28 cellular contexts compared by ENCODE assay signal in genomic region chr6:6386010-6386409, GRCh38.
DNase-seq lines count a peak whose midpoint lies in the region; ATAC-seq, FAIRE-seq and TF ChIP-seq lines count a peak whose summit lies in the region.
"Had no signal": no experiment of that assay in that cellular context is flagged by ENCODE, and none has a peak within 500 bp of the region (broad histone marks: within the 10 kb centered on the region; RNA-seq: fewer than 3 reads in every experiment).

No MANE protein-coding gene starts in this region.

- no peak overlapping the region for H3K4me2 ChIP-seq in HepG2 (ENCODE audit: low read depth, low read length)

- H3K79me2 ChIP-seq in HepG2 (ENCODE audit: insufficient read depth, low read length) = no peaks in the 10 kb centered on the region

- 53% methylated on average over 4 of the region's 4 CpGs for WGBS in right lobe of liver (ENCODE audit: insufficient coverage, low coverage, low lambda C conversion rate, missing lambda C conversion rate)
- 13% methylated on average over 4 of the region's 4 CpGs for WGBS in HepG2 (ENCODE audit: low lambda C conversion rate)

- H3K4me1 ChIP-seq in right lobe of liver (no peaks in the 10 kb centered on the region), HepG2 (ENCODE audit: insufficient read depth, low read length) (no peaks in the 10 kb centered on the region), upper lobe of right lung (no peaks in the 10 kb centered on the region)
- H3K4me1 ChIP-seq: prostate gland had no signal

- no peak for TF ChIP-seq RAD21 in HepG2 (CRISPR knock-in tag; IDR thresholded peaks at IDR 0.05)

- H3K4me3 ChIP-seq in right lobe of liver = no peak overlapping the region
- H3K4me3 ChIP-seq in HepG2 (replicated peaks in 1 of 3; ENCODE audit: insufficient read depth in 1 of 3, low read depth in 2 of 3, low read length in 3 of 3) = no peak overlapping the region
- no peak overlapping the region for H3K4me3 ChIP-seq in upper lobe of right lung
- H3K4me3 ChIP-seq: prostate gland, suprapubic skin had no signal

- no TSS peak for BruUV-seq in HepG2 (replicated peaks; lab: Mats Ljungman, UMichigan)

- H3K27ac Mint-ChIP-seq in endothelial cell (ENCODE audit: unreplicated experiment) = no peak overlapping the region
- H3K27ac Mint-ChIP-seq: activated naive CD8-positive, alpha-beta T cell; activated T-helper 1 cell treated with anti-CD3 and anti-CD28 coated beads, Interleukin-12 subunit alpha, Interleukin-12 subunit beta, Interleukin-2, Interleukin-4 antibody, amounts not matched to agents 30 ng/mL and 10 ng/mL and 1 ng/mL, durations not matched to agents 14 hours and 24 hours and 36 hours; brain; CD4-positive, CD25-positive, alpha-beta regulatory T cell; mesothelial cell of epicardium; nephron progenitor cell had no signal

- peak in 3 of 4 donors; percentile 38 to 69 (median 56) for ATAC-seq in right lobe of liver
- no peak for ATAC-seq in HepG2
- ATAC-seq in upper lobe of right lung = peak; percentile 83
- ATAC-seq in HG02870 (IDR thresholded peaks at IDR 0.05; ENCODE audit: unreplicated experiment) = no peak
- ATAC-seq: activated CD4-positive, CD25-positive, alpha-beta regulatory T cell treated with anti-CD3 and anti-CD28 coated beads, Interleukin-2, amount 50 U/mL, for 24 hours had no signal

- no peaks in the 10 kb centered on the region for H4K20me1 ChIP-seq in HepG2 (ENCODE audit: insufficient read depth, low read length)

- TF ChIP-seq POLR2A in right lobe of liver (IDR thresholded peaks at IDR 0.05) (no peak), HepG2 (IDR thresholded peaks at IDR 0.05; ENCODE audit: insufficient read depth in 1 of 2, low read depth in 2 of 2, low read length in 2 of 2) (no peak)

- H3K27ac ChIP-seq in right lobe of liver = no peak overlapping the region
- H3K27ac ChIP-seq in HepG2 (ENCODE audit: extremely low read length, insufficient read depth, low read length) = no peak overlapping the region
- H3K27ac ChIP-seq in RWPE1 = no peak overlapping the region
- no peak overlapping the region for H3K27ac ChIP-seq in upper lobe of right lung
- H3K27ac ChIP-seq: epithelial cell of prostate, prostate gland, suprapubic skin had no signal

- H3K36me3 ChIP-seq in right lobe of liver (no peaks in the 10 kb centered on the region), HepG2 (replicated peaks in 1 of 2; ENCODE audit: control insufficient read depth in 1 of 2, insufficient read depth in 2 of 2, low read length in 2 of 2) (no peaks in the 10 kb centered on the region), upper lobe of right lung (no peaks in the 10 kb centered on the region)
- H3K36me3 ChIP-seq: prostate gland, suprapubic skin had no signal

- no peak for FAIRE-seq in HepG2 (lab: Jason Lieb, UNC)
- FAIRE-seq: GM19239, H1, kidney had no signal

- peaks cover 4% of the 10 kb centered on the region for H3K36me3 Mint-ChIP-seq in endothelial cell (ENCODE audit: low read depth, unreplicated experiment)
- H3K36me3 Mint-ChIP-seq: activated naive CD8-positive, alpha-beta T cell; brain; CD4-positive, CD25-positive, alpha-beta regulatory T cell; mesothelial cell of epicardium had no signal

- in situ Hi-C loops in HepG2 (cut with HindIII; ENCODE audit: extremely low pct_ligation_motif_present, low pct_unique_long_range_greater_than_20kb) = no loop called here

- TF ChIP-seq EP300 in HepG2 (IDR thresholded peaks at IDR 0.05; ENCODE audit: low read depth in 2 of 2, low read length in 2 of 2) (no peak), HepG2 (CRISPR knock-in tag; IDR thresholded peaks at IDR 0.05; ENCODE audit: borderline replicate concordance) (no peak)

- DNase-seq in right lobe of liver = no peak
- DNase-seq in HepG2 (ENCODE audit: low spot score) = no peak
- peak; percentile 4 for DNase-seq in RWPE1 (ENCODE audit: low spot score)
- DNase-seq in endothelial cell (ENCODE audit: low spot score) = peak; percentile 5
- no peak for DNase-seq in upper lobe of right lung
- DNase-seq in SHP77 treated with DMSO at 0.1 percent for 48 hours (lab: John Stamatoyannopoulos, UW) = no peak
- DNase-seq in NCI-H774 (lab: John Stamatoyannopoulos, UW) = no peak
- DNase-seq: CD4-positive, CD25-positive, alpha-beta regulatory T cell; DMS 273 treated with DMSO at 0.1 percent for 48 hours; foreskin melanocyte; GDM1; kidney; NCI-H187; NCI-H2227 treated with DMSO at 0.1 percent for 48 hours; nephron progenitor cell; stimulated activated CD4-positive, alpha-beta T cell treated with anti-CD3 and anti-CD28 coated beads, Interleukin-12 subunit alpha, Interleukin-12 subunit beta, amount 100 ng/mL, for 4 hours; T1000 had no signal

- H3K27me3 Mint-ChIP-seq in endothelial cell (ENCODE audit: unreplicated experiment) = peaks cover 2% of the 10 kb centered on the region
- H3K27me3 Mint-ChIP-seq: brain had no signal

- peaks cover 10% of the 10 kb centered on the region for H3K4me1 Mint-ChIP-seq in endothelial cell (ENCODE audit: unreplicated experiment)
- H3K4me1 Mint-ChIP-seq: brain; CD4-positive, CD25-positive, alpha-beta regulatory T cell had no signal

- H3K4me3 Mint-ChIP-seq in endothelial cell (ENCODE audit: unreplicated experiment) = no peak overlapping the region
- H3K4me3 Mint-ChIP-seq: activated naive CD8-positive, alpha-beta T cell; activated T-helper 1 cell treated with anti-CD3 and anti-CD28 coated beads, Interleukin-12 subunit alpha, Interleukin-12 subunit beta, Interleukin-2, Interleukin-4 antibody, amounts not matched to agents 30 ng/mL and 10 ng/mL and 1 ng/mL, durations not matched to agents 14 hours and 24 hours and 36 hours; brain; CD4-positive, CD25-positive, alpha-beta regulatory T cell; mesothelial cell of epicardium; nephron progenitor cell had no signal

- no peaks in the 10 kb centered on the region for H3K9me3 ChIP-seq in right lobe of liver
- no peaks in the 10 kb centered on the region for H3K9me3 ChIP-seq in HepG2 (ENCODE audit: low read length)
- no peaks in the 10 kb centered on the region for H3K9me3 ChIP-seq in upper lobe of right lung
- H3K9me3 ChIP-seq: prostate gland, suprapubic skin had no signal

- H3K9ac ChIP-seq in HepG2 (ENCODE audit: insufficient read depth, low read depth, low read length) = no peak overlapping the region

- CTCF ChIA-PET in HepG2 (lab: Yijun Ruan, JAX; ENCODE audit: low intra/inter-chr PET ratio, low total read pairs) = no interaction called here
- CTCF ChIA-PET in RWPE1 (lab: Yijun Ruan, JAX) = no interaction called here

- H2AFZ ChIP-seq in HepG2 (ENCODE audit: low read length) = no peak overlapping the region

- no peaks in the 10 kb centered on the region for H3K27me3 ChIP-seq in right lobe of liver
- H3K27me3 ChIP-seq in HepG2 (ENCODE audit: control insufficient read depth in 1 of 2, insufficient read depth in 2 of 2, low read length in 2 of 2) = peaks cover 0 to 15% of the 10 kb centered on the region in 2 experiments; a peak in 2 of 5 replicates
- H3K27me3 ChIP-seq in upper lobe of right lung = no peaks in the 10 kb centered on the region
- H3K27me3 ChIP-seq: suprapubic skin had no signal

- TF ChIP-seq CTCF in right lobe of liver (IDR thresholded peaks at IDR 0.05) (no peak), HepG2 (CRISPR knock-in tag; IDR thresholded peaks at IDR 0.05) (no peak), RWPE1 (conservative IDR thresholded peaks at IDR 0.05; ENCODE audit: low read depth) (no peak), endothelial cell (IDR thresholded peaks at IDR 0.05; ENCODE audit: unreplicated experiment) (no peak), upper lobe of right lung (IDR thresholded peaks at IDR 0.05) (no peak)

- no peaks in the 10 kb centered on the region for H3K9me3 Mint-ChIP-seq in endothelial cell (ENCODE audit: unreplicated experiment)
- H3K9me3 Mint-ChIP-seq: activated T-helper 1 cell treated with anti-CD3 and anti-CD28 coated beads, Interleukin-12 subunit alpha, Interleukin-12 subunit beta, Interleukin-2, Interleukin-4 antibody, amounts not matched to agents 30 ng/mL and 10 ng/mL and 1 ng/mL, durations not matched to agents 14 hours and 24 hours and 36 hours; brain; mesothelial cell of epicardium; nephron progenitor cell had no signal

- POLR2A ChIA-PET in HepG2 (lab: Yijun Ruan, JAX) = no interaction called here
- POLR2A ChIA-PET in RWPE1 (lab: Yijun Ruan, JAX; ENCODE audit: low non-redundant PET) = no interaction called here

- intact Hi-C loops in right lobe of liver (cut with DNase I) = no loop called here
- intact Hi-C loops in HepG2 (cut with micrococcal nuclease; ENCODE audit: unreplicated experiment) = no loop called here
- intact Hi-C loops in upper lobe of right lung (cut with DNase I) = no loop called here

TF ChIP-seq in HepG2, 621 proteins besides CTCF, POLR2A, EP300 and RAD21 (continues in another document):
- TF ChIP-seq SALL2 (CRISPR knock-in tag; IDR thresholded peaks at IDR 0.05) = no peak
- TF ChIP-seq ATRX (CRISPR knock-in tag; IDR thresholded peaks at IDR 0.05; ENCODE audit: borderline replicate concordance) = no peak
- TF ChIP-seq KAT7 (CRISPR knock-in tag; IDR thresholded peaks at IDR 0.05; ENCODE audit: borderline replicate concordance) = no peak
- no peak for TF ChIP-seq ZNF180 (CRISPR knock-in tag; IDR thresholded peaks at IDR 0.05; ENCODE audit: borderline replicate concordance, low read depth)
- TF ChIP-seq TRAFD1 (CRISPR knock-in tag; IDR thresholded peaks at IDR 0.05; ENCODE audit: borderline replicate concordance) = no peak
- no peak for TF ChIP-seq ZNF136 (CRISPR knock-in tag; IDR thresholded peaks at IDR 0.05; ENCODE audit: low read depth)
- TF ChIP-seq KDM5A (IDR thresholded peaks at IDR 0.05; ENCODE audit: borderline replicate concordance, low read length) = no peak
- TF ChIP-seq ZNF883 (CRISPR knock-in tag; IDR thresholded peaks at IDR 0.05; ENCODE audit: not compliant biosample characterization) = no peak
- TF ChIP-seq FLYWCH1 (CRISPR knock-in tag; IDR thresholded peaks at IDR 0.05) = no peak
- TF ChIP-seq SMC3 (IDR thresholded peaks at IDR 0.05; ENCODE audit: low read length) = no peak

Comparison
In these comparisons a context has a peak if more than half of its experiments do, and no peak if none do; other contexts are left out.
1. ATAC-seq: peak in right lobe of liver (3 of 4) and upper lobe of right lung (single experiment); none in HepG2 (single experiment) and HG02870 (single experiment).
2. DNase-seq: peak in RWPE1 (single experiment) and endothelial cell (single experiment); none in right lobe of liver (0 of 3), HepG2 (single experiment), upper lobe of right lung (single experiment), SHP77 treated with DMSO at 0.1 percent for 48 hours (single experiment) and NCI-H774 (single experiment).